ENCODE assay signal across 8 cellular contexts in the genomic region with DNA sequence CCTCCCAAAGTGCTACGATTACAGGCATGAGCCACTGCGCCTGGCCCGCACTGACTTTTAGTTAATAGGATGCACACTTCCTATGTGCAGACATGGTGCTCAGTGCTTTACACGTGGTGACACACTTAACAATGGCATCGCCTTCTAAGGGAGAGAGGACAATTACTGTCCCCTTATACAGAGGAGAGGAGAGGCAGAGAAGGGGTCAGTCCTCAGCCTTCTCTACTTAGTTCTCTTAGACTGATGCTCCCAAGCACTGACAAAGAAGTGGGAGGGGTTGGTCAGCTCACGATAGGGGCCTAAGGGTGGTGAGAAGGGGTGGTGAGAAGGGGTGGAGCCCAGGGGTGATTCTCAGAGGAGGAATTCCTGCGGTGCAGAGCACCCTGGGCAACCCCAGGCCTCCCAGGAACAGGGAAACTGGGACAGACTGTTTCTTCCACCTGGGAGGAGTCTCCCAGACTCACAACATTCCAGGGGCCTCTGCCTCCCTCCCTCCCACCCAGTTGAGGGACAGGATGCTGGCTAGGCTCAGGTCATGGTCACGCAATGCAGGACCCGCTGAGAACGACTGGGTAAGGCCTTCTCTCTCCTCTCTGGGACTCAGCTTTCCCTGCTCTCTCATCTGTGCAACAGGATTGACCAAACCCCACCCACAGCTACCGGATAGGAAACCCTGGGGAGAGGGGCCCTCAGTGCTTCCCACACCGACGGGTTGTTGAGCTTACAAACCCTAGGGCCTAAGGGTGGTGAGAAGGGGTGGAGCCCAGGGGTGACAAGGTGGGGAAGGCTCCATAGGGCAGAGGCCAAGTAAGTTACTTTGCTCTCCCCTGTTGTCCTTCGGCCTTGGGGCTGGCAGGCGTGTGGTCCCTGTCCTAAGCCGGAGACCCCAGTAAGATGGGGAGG. TPM values are rescaled to one million over a fixed set of nuclear protein-coding genes. Genes with fewer than 3 reads are reported as not detected.
DNase-seq lines count a peak whose midpoint lies in the region; ATAC-seq lines count a peak whose summit lies in the region.

No MANE protein-coding gene starts in this region.

- no peak overlapping the region for H3K27ac ChIP-seq in CD4-positive, CD25-positive, alpha-beta regulatory T cell (ENCODE audit: insufficient read depth, low read length, poor library complexity, severe bottlenecking)
- H3K27ac ChIP-seq in HUES6 (ENCODE audit: low read depth, low read length), result no peak overlapping the region

- H3K36me3 ChIP-seq in CD4-positive, CD25-positive, alpha-beta regulatory T cell (ENCODE audit: control insufficient read depth, insufficient read depth, low read length), result no peaks in the 10 kb centered on the region
- H3K36me3 ChIP-seq in HUES6 (ENCODE audit: control insufficient read depth, insufficient read depth, low read length) (no peaks in the 10 kb centered on the region), iPS-15b (ENCODE audit: control insufficient read depth, insufficient read depth, low read length) (peaks cover 4% of the 10 kb centered on the region)

- H3K27me3 Mint-ChIP-seq in CD4-positive, CD25-positive, alpha-beta regulatory T cell, result no peaks in the 10 kb centered on the region
- H3K27me3 Mint-ChIP-seq in activated T-helper 17 cell treated with anti-CD3 and anti-CD28 coated beads, Interleukin-2, amount 50 U/mL, for 72 hours, result no peaks in the 10 kb centered on the region

- H3K4me3 ChIP-seq in CD4-positive, CD25-positive, alpha-beta regulatory T cell (ENCODE audit: low read depth, low read length), result peak overlapping the region; percentile 44
- H3K4me3 ChIP-seq in HUES6 (ENCODE audit: low read depth, low read length), result peak overlapping the region; percentile 79
- H3K4me3 ChIP-seq in iPS-15b (ENCODE audit: low read depth, low read length), result peak overlapping the region; percentile 79

- peak overlapping the region; percentile 74 to 90 (median 81) for H3K27ac Mint-ChIP-seq in CD4-positive, CD25-positive, alpha-beta regulatory T cell
- H3K27ac Mint-ChIP-seq in activated T-helper 17 cell treated with anti-CD3 and anti-CD28 coated beads, Interleukin-2, amount 50 U/mL, for 72 hours, result peak overlapping the region; percentile 84

- H3K4me1 ChIP-seq in CD4-positive, CD25-positive, alpha-beta regulatory T cell (ENCODE audit: control insufficient read depth, insufficient read depth, low read length, poor library complexity, severe bottlenecking), result peaks cover 23% of the 10 kb centered on the region
- H3K4me1 ChIP-seq in HUES6 (ENCODE audit: control insufficient read depth, insufficient read depth, low read length) (peaks cover 19% of the 10 kb centered on the region), iPS-15b (ENCODE audit: control insufficient read depth, insufficient read depth, low read length) (peaks cover 9% of the 10 kb centered on the region)

- no peaks in the 10 kb centered on the region for H3K27me3 ChIP-seq in CD4-positive, CD25-positive, alpha-beta regulatory T cell (ENCODE audit: control insufficient read depth, insufficient read depth, low read length)
- H3K27me3 ChIP-seq in HUES6 (ENCODE audit: control insufficient read depth, insufficient read depth, low read length), result peaks cover 4% of the 10 kb centered on the region; the same call in 1 of the 2 replicates
- H3K27me3 ChIP-seq in iPS-15b (ENCODE audit: control insufficient read depth, insufficient read depth, low read length), result no peaks in the 10 kb centered on the region

- no peaks in the 10 kb centered on the region for H3K9me3 ChIP-seq in CD4-positive, CD25-positive, alpha-beta regulatory T cell (ENCODE audit: control insufficient read depth in 2 of 2, low read length in 2 of 2)
- H3K9me3 ChIP-seq in HUES6 (ENCODE audit: control insufficient read depth, insufficient read depth, low read depth, low read length) (no peaks in the 10 kb centered on the region), iPS-15b (ENCODE audit: control insufficient read depth, insufficient read depth, low read length) (no peaks in the 10 kb centered on the region)

- H3K9ac ChIP-seq in HUES6 (ENCODE audit: low read length), result peak overlapping the region; percentile 89
- peak overlapping the region; percentile 83 for H3K9ac ChIP-seq in iPS-15b (ENCODE audit: low read depth, low read length)

- H3K4me3 Mint-ChIP-seq in CD4-positive, CD25-positive, alpha-beta regulatory T cell, result peak overlapping the region; percentile 89 to 92 (median 90)
- H3K4me3 Mint-ChIP-seq in activated T-helper 17 cell treated with anti-CD3 and anti-CD28 coated beads, Interleukin-2, amount 50 U/mL, for 72 hours, result peak overlapping the region; percentile 95

- peaks cover 0 to 2% (median 0%) of the 10 kb centered on the region in 7 donors for H3K9me3 Mint-ChIP-seq in CD4-positive, CD25-positive, alpha-beta regulatory T cell
- H3K9me3 Mint-ChIP-seq in activated T-helper 17 cell treated with anti-CD3 and anti-CD28 coated beads, Interleukin-2, amount 50 U/mL, for 72 hours, result no peaks in the 10 kb centered on the region

- peak in 1 of 3 donors; percentile 40 for DNase-seq in CD4-positive, CD25-positive, alpha-beta regulatory T cell
- DNase-seq in stimulated activated CD8-positive, alpha-beta memory T cell treated with anti-CD3 and anti-CD28 coated beads, Interleukin-2, amount 100 ng/mL, for 48 hours (ENCODE audit: low read depth in 2 of 2), result peak; percentile 18 to 23
- no peak for DNase-seq in DMS53 (lab: John Stamatoyannopoulos, UW)
- DNase-seq in NCI-H2107 treated with DMSO at 0.1 percent for 48 hours (lab: John Stamatoyannopoulos, UW; ENCODE audit: unreplicated experiment), result no peak
- DNase-seq in NCI-H2171 treated with DMSO at 0.1 percent for 48 hours (lab: John Stamatoyannopoulos, UW), result no peak

- H3K4me1 Mint-ChIP-seq in CD4-positive, CD25-positive, alpha-beta regulatory T cell, result peaks cover 3 to 55% (median 34%) of the 10 kb centered on the region in 4 donors
- peaks cover 17% of the 10 kb centered on the region for H3K4me1 Mint-ChIP-seq in activated T-helper 17 cell treated with anti-CD3 and anti-CD28 coated beads, Interleukin-2, amount 50 U/mL, for 72 hours

- H3K36me3 Mint-ChIP-seq in CD4-positive, CD25-positive, alpha-beta regulatory T cell, result no peaks in the 10 kb centered on the region
- no peaks in the 10 kb centered on the region for H3K36me3 Mint-ChIP-seq in activated T-helper 17 cell treated with anti-CD3 and anti-CD28 coated beads, Interleukin-2, amount 50 U/mL, for 72 hours (ENCODE audit: low read depth)

- no peak for ATAC-seq in CD4-positive, CD25-positive, alpha-beta regulatory T cell (ENCODE audit: low read depth in 2 of 2)
- no peak for ATAC-seq in activated T-helper 17 cell treated with anti-CD3 and anti-CD28 coated beads, Interleukin-2, amount 50 U/mL, for 72 hours (replicated peaks)

RNA-seq across cellular contexts. Expression of a gene that starts 1.6 kb away (rescaled TPM):
- total RNA-seq in CD4-positive, CD25-positive, alpha-beta regulatory T cell, result 15.9 TPM
- polyA plus RNA-seq in CD4-positive, CD25-positive, alpha-beta regulatory T cell, result 10 to 100 TPM; 14.0 to 27.4 (median 24.5) TPM
- 10 to 100 TPM; 23.1 to 32.5 TPM for total RNA-seq in activated T-helper 17 cell treated with anti-CD3 and anti-CD28 coated beads, Interleukin-2, amount 50 U/mL, for 72 hours

RNA-seq across cellular contexts. Expression of a gene that starts 9.3 kb away (rescaled TPM):
- 15.7 TPM for total RNA-seq in CD4-positive, CD25-positive, alpha-beta regulatory T cell
- polyA plus RNA-seq in CD4-positive, CD25-positive, alpha-beta regulatory T cell, result 10 to 100 TPM; 14.4 to 17.2 (median 16.2) TPM
- 100 to 1,000 TPM; 143 to 221 TPM for total RNA-seq in activated T-helper 17 cell treated with anti-CD3 and anti-CD28 coated beads, Interleukin-2, amount 50 U/mL, for 72 hours

RNA-seq across cellular contexts. Expression of a gene that starts 40.1 kb away (rescaled TPM):
- 1.7 TPM for total RNA-seq in CD4-positive, CD25-positive, alpha-beta regulatory T cell
- polyA plus RNA-seq in CD4-positive, CD25-positive, alpha-beta regulatory T cell, result 1 to 10 TPM in 3 of 4 donors, under 1 TPM in 1; 0.87 to 3.1 (median 2.1) TPM
- 1 to 10 TPM in 1 of 2 donors, under 1 TPM in 1; 0.69 to 1.4 TPM for total RNA-seq in activated T-helper 17 cell treated with anti-CD3 and anti-CD28 coated beads, Interleukin-2, amount 50 U/mL, for 72 hours

Comparison
In these comparisons a context has a peak if more than half of its experiments do, and no peak if none do; other contexts are left out.
1. DNase-seq: peak in stimulated activated CD8-positive, alpha-beta memory T cell treated with anti-CD3 and anti-CD28 coated beads, Interleukin-2, amount 100 ng/mL, for 48 hours (2 of 2); none in DMS53 (single experiment), NCI-H2107 treated with DMSO at 0.1 percent for 48 hours (single experiment) and NCI-H2171 treated with DMSO at 0.1 percent for 48 hours (single experiment).
2. Peak in every context shown above with its lines, with median percentiles within 50 percentile points of each other: H3K4me3 ChIP-seq.